ENCODE assay signal across 8 cellular contexts in the genomic region with DNA sequence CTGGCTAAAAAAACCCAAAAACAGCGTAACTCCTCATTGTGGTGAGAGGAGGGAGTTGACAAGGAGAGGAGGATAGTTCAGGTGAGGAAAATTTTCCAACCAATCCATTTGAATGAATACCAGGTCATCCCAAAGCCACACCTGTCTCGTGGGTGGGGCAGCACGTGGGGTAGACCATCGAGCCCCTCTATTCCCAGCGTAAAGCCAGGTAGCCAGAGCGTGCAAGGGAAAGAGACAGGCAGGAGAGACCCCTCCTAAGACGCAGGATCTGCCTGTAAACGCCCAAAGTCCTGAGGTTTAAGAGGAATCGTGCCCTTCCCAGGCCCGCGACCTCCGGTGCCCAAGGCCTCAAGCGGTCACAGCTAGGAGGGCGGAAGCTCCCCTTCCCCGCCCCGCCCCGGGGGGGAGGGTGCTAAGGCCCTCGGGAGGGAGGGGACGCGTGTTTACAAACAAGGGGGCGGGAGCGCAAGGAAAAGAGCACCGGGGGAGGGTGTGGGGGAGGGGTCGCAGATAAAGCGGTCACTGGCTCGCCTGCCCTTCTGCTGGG. TPM values are rescaled to one million over a fixed set of nuclear protein-coding genes. Genes with fewer than 3 reads are reported as not detected.
DNase-seq lines count a peak whose midpoint lies in the region; ATAC-seq and TF ChIP-seq lines count a peak whose summit lies in the region.

No MANE protein-coding gene starts in this region.

- TF ChIP-seq CTCF in kidney epithelial cell (IDR thresholded peaks at IDR 0.05; ENCODE audit: insufficient read depth, low read length, poor library complexity, severe bottlenecking): no peak

- ATAC-seq in GM21717 (IDR thresholded peaks at IDR 0.05; ENCODE audit: unreplicated experiment): peak; percentile 26
- ATAC-seq in T-helper 17 cell: peak; percentile 28
- no peak for ATAC-seq in HG02970 (IDR thresholded peaks at IDR 0.05; ENCODE audit: low FRiP score, unreplicated experiment)

- peak overlapping the region; percentile 73 for H3K4me3 ChIP-seq in kidney epithelial cell (ENCODE audit: low read depth, low read length)

- peaks cover 63% of the 10 kb centered on the region for H3K4me1 Mint-ChIP-seq in T-helper 17 cell

- in situ Hi-C loops in T47D (cut with HindIII; ENCODE audit: low pct_unique_long_range_greater_than_20kb, low sequenced_read_pairs): no loop called here

- peaks cover 8% of the 10 kb centered on the region for H3K36me3 Mint-ChIP-seq in T-helper 17 cell (ENCODE audit: low read depth)

- no peaks in the 10 kb centered on the region for H3K27me3 ChIP-seq in kidney epithelial cell (ENCODE audit: control insufficient read depth, insufficient read depth, low read length)

- peak overlapping the region; percentile 99 for H3K4me3 Mint-ChIP-seq in T-helper 17 cell

- peak; percentile 75 for DNase-seq in EL
- peak; percentile 67 for DNase-seq in LHCN-M2 (ENCODE audit: low read depth)
- peak in 2 of 3 donors; percentile 64 to 65 for DNase-seq in T-helper 17 cell
- DNase-seq in T47D (ENCODE audit: low read depth in 1 of 2, low spot score in 1 of 2): peak; percentile 66 to 78
- no peak for DNase-seq in kidney epithelial cell (ENCODE audit: low read depth)
- peak; percentile 74 for DNase-seq in stimulated activated CD4-positive, alpha-beta T cell treated with anti-CD3 and anti-CD28 coated beads, Interleukin-4, amount 100 ng/mL, for 1 hour

- peaks cover 10% of the 10 kb centered on the region for H3K36me3 ChIP-seq in kidney epithelial cell (ENCODE audit: control insufficient read depth, insufficient read depth, low read length)

- H3K27ac Mint-ChIP-seq in T-helper 17 cell: peak overlapping the region; percentile 99

- no peaks in the 10 kb centered on the region for H3K27me3 Mint-ChIP-seq in T-helper 17 cell

- H3K9me3 ChIP-seq in T-helper 17 cell (ENCODE audit: control insufficient read depth, low read length, poor library complexity, severe bottlenecking): no peaks in the 10 kb centered on the region

RNA-seq across cellular contexts. Expression of gene RXRB, which starts 0.7 kb away (rescaled TPM):
- 17.4 and 23.0 TPM in 2 replicates for total RNA-seq in LHCN-M2 (2014; rRNA removed)
- polyA plus RNA-seq in LHCN-M2 (2012): 26.9 TPM
- total RNA-seq in T-helper 17 cell: 10 to 100 TPM; 51.0 to 64.4 TPM
- 24.4 and 24.9 TPM in 2 replicates for total RNA-seq in kidney epithelial cell

RNA-seq across cellular contexts. Expression of gene SLC39A7, which starts 0.9 kb away (rescaled TPM):
- total RNA-seq in LHCN-M2 (2014; rRNA removed) (91.9 and 104 TPM in 2 replicates), T-helper 17 cell (10 to 100 TPM; 22.4 to 25.8 TPM), kidney epithelial cell (94.1 and 94.9 TPM in 2 replicates)
- 148 TPM for polyA plus RNA-seq in LHCN-M2 (2012)

RNA-seq across cellular contexts. Expression of gene HSD17B8, which starts 4.7 kb away (rescaled TPM):
- total RNA-seq in LHCN-M2 (2014; rRNA removed) (7.9 and 9.1 TPM in 2 replicates), T-helper 17 cell (10 to 100 TPM in 1 of 2 donors, 1 to 10 TPM in 1; 7.6 to 11.9 TPM), kidney epithelial cell (11.4 and 13.1 TPM in 2 replicates)
- polyA plus RNA-seq in LHCN-M2 (2012): 6.5 TPM

RNA-seq across cellular contexts. Expression of gene COL11A2, which starts 7.5 kb away (rescaled TPM):
- total RNA-seq in LHCN-M2 (2014; rRNA removed) (0.96 and 1.1 TPM in 2 replicates), T-helper 17 cell (under 1 TPM; 0.52 to 0.89 TPM), kidney epithelial cell (0.14 and 0.38 TPM in 2 replicates)
- 0.96 TPM for polyA plus RNA-seq in LHCN-M2 (2012)

RNA-seq across cellular contexts. Expression of gene RING1, which starts 8.5 kb away (rescaled TPM):
- total RNA-seq in LHCN-M2 (2014; rRNA removed) (17.4 and 22.2 TPM in 2 replicates), T-helper 17 cell (10 to 100 TPM; 27.9 to 28.2 TPM), kidney epithelial cell (12.1 and 16.4 TPM in 2 replicates)
- 58.5 TPM for polyA plus RNA-seq in LHCN-M2 (2012)
